15 cellular contexts compared by ENCODE assay signal in the genomic region with DNA sequence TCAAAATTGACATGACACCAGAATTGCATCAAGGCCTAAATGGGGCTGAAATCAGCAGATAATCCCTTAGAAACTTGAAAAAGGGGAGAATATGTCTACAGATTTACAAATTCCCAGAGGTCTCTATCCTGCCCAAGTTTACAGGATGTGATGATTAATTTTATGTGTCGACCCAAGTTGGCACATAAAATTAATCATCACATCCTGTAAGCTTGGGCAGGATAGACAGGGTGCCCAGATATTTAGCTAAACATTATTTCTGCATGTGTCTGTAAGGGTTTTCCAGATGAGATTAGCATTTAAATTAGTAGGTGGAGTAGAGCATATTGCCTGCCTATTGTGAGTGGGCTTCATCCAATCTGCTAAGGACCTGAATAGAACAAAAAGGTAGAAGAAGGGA.
"Had no signal": no experiment of that assay in that cellular context is flagged by ENCODE, and none has a peak within 500 bp of the region (broad histone marks: within the 10 kb centered on the region; RNA-seq: fewer than 3 reads in every experiment).

No MANE protein-coding gene starts in this region.

- H3K27ac Mint-ChIP-seq: memory B cell, progenitor cell of endocrine pancreas had no signal

- H3K4me3 ChIP-seq: breast epithelium, spleen, suprapubic skin, transverse colon, uterus had no signal

- H3K27me3 ChIP-seq: spleen, suprapubic skin, transverse colon, uterus had no signal

- DNase-seq: activated CD4-positive, alpha-beta T cell treated with anti-CD3 and anti-CD28 coated beads, Interleukin-2, amount 10 ng/mL, durations not matched to agents 7 days and 5 days; activated naive CD4-positive, alpha-beta T cell treated with anti-CD3 and anti-CD28 coated beads, Interleukin-2, amount 50 U/mL, for 16 hours; activated T-cell treated with anti-CD3 and anti-CD28 coated beads, Interleukin-2, amount 50 U/mL, for 1 hour; effector memory CD4-positive, alpha-beta T cell; spleen; stimulated activated CD4-positive, alpha-beta T cell treated with anti-CD3 and anti-CD28 coated beads, Interleukin-4, amount 100 ng/mL, for 24 hours; stimulated activated naive CD4-positive, alpha-beta T cell treated with Interleukin-2 at 50 U/mL for 16 hours; transverse colon; uterus had no signal

- H3K9me3 Mint-ChIP-seq: activated CD4-positive, alpha-beta T cell treated with anti-CD3 and anti-CD28 coated beads, Interleukin-2, amount 10 ng/mL, durations not matched to agents 7 days and 5 days; central memory CD8-positive, alpha-beta T cell; memory B cell; natural killer cell treated with Interleukin-12 subunit alpha and Interleukin-12 subunit beta and Interleukin-15 and Interleukin-18, amount 100 ng/mL, for 72 hours had no signal

- H3K9me3 ChIP-seq: breast epithelium, spleen, suprapubic skin, transverse colon, uterus had no signal

- H3K27ac ChIP-seq: breast epithelium, spleen, suprapubic skin, transverse colon, uterus had no signal

- H3K27me3 Mint-ChIP-seq: activated CD4-positive, alpha-beta T cell treated with anti-CD3 and anti-CD28 coated beads, Interleukin-2, amount 10 ng/mL, durations not matched to agents 7 days and 5 days; central memory CD8-positive, alpha-beta T cell; memory B cell; progenitor cell of endocrine pancreas had no signal

- H3K4me3 Mint-ChIP-seq: activated CD4-positive, alpha-beta T cell treated with anti-CD3 and anti-CD28 coated beads, Interleukin-2, amount 10 ng/mL, durations not matched to agents 7 days and 5 days; memory B cell; natural killer cell treated with Interleukin-12 subunit alpha and Interleukin-12 subunit beta and Interleukin-15 and Interleukin-18, amount 100 ng/mL, for 72 hours had no signal

- H3K36me3 ChIP-seq: breast epithelium, suprapubic skin, transverse colon, uterus had no signal

- H3K4me1 ChIP-seq: transverse colon, uterus had no signal
